In the genomic region with DNA sequence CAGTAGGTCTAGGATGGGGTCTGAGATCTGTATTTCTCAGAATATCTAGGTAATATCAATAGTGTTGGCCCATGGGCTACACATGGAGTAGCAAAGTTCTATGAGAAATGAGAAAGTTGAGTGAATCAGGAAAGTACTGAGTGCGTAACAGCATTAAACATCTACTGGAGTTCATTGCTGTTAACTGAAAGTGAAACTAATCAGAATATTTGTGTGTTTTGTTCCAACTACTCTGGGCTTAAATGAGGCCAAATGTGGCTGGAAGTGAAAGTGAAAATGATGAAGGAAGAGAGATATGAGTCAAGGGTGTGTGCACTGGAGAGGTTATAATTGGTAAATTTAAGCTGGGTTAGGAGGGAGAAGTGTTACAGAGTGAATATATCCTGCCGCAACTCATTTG, we compare ENCODE assay signal across 8 cellular contexts. TPM values are rescaled to one million over a fixed set of nuclear protein-coding genes. Genes with fewer than 3 reads are reported as not detected.
DNase-seq lines count a peak whose midpoint lies in the region; ATAC-seq, FAIRE-seq and TF ChIP-seq lines count a peak whose summit lies in the region.

No MANE protein-coding gene starts in this region.

- in situ Hi-C loops in Caki2 (cut with HindIII; ENCODE audit: low pct_unique_long_range_greater_than_20kb, low sequenced_read_pairs), result no loop called here

- peak; percentile 100 for ATAC-seq in HG03135 (IDR thresholded peaks at IDR 0.05; ENCODE audit: unreplicated experiment)

- H3K4me1 ChIP-seq in SJCRH30 (no peaks in the 10 kb centered on the region), BE2C (no peaks in the 10 kb centered on the region)

- H3K9me3 ChIP-seq in SJCRH30 (replicated peaks), result no peaks in the 10 kb centered on the region
- no peaks in the 10 kb centered on the region for H3K9me3 ChIP-seq in BE2C

- H3K36me3 ChIP-seq in SJCRH30 (no peaks in the 10 kb centered on the region), BE2C (no peaks in the 10 kb centered on the region)

- FAIRE-seq in GM19239 (lab: Jason Lieb, UNC), result peak; percentile 97

- DNase-seq in Caki2 (ENCODE audit: low read depth) (peak; percentile 29), GM19239 (ENCODE audit: insufficient read length, low spot score) (peak; percentile 24), SJCRH30 (no peak), foreskin fibroblast (peak; percentile 10 to 39), NCI-H128 (lab: John Stamatoyannopoulos, UW; ENCODE audit: unreplicated experiment) (no peak), BE2C (no peak)
- DNase-seq in stimulated activated CD4-positive, alpha-beta T cell treated with anti-CD3 and anti-CD28 coated beads, Interleukin-2, amount 100 ng/mL, for 24 hours, result no peak

- no peak overlapping the region for H3K27ac ChIP-seq in SJCRH30

- H3K4me3 ChIP-seq in SJCRH30, result peak overlapping the region; percentile 3; the same call in 1 of the 2 replicates
- H3K4me3 ChIP-seq in foreskin fibroblast (ENCODE audit: low read depth in 1 of 2, low read length in 2 of 2), result no peak overlapping the region
- no peak overlapping the region for H3K4me3 ChIP-seq in BE2C (ENCODE audit: low read depth, low read length)

- TF ChIP-seq CTCF in foreskin fibroblast (IDR thresholded peaks at IDR 0.05; ENCODE audit: low read depth, low read length) (no peak), BE2C (IDR thresholded peaks at IDR 0.05; ENCODE audit: low read depth, low read length) (no peak)

- H3K27me3 ChIP-seq in SJCRH30, result no peaks in the 10 kb centered on the region
- no peaks in the 10 kb centered on the region for H3K27me3 ChIP-seq in BE2C

RNA-seq across cellular contexts. Expression of a gene that starts 46.5 kb away (rescaled TPM):
- total RNA-seq in Caki2 (2014; rRNA removed; shearing (Covaris generic); ENCODE audit: low replicate concordance), result 61.6 and 89.6 TPM in 2 replicates
- 26.4 and 30.5 TPM in 2 replicates for total RNA-seq in SJCRH30 (2014; rRNA removed; shearing (Covaris generic))
- 26.2 TPM for polyA plus RNA-seq in BE2C (2012; ENCODE audit: insufficient read depth, insufficient read length, low read depth)

Comparison
In these comparisons a context has a peak if more than half of its experiments do, and no peak if none do; other contexts are left out.
1. DNase-seq: peak in Caki2 (single experiment), GM19239 (single experiment) and foreskin fibroblast (2 of 2); none in SJCRH30 (0 of 2), NCI-H128 (single experiment), stimulated activated CD4-positive, alpha-beta T cell treated with anti-CD3 and anti-CD28 coated beads, Interleukin-2, amount 100 ng/mL, for 24 hours (0 of 2) and BE2C (single experiment).